Comparison of ENCODE assay signal across 1 cellular context in genomic region chr13:112731667-112732616, GRCh38.
TF ChIP-seq lines count a peak whose summit lies in the region.

No MANE protein-coding gene starts in this region.

TF ChIP-seq in H1, 55 proteins besides CTCF, POLR2A, EP300 and RAD21:
- TF ChIP-seq TCF12 (IDR thresholded peaks at IDR 0.05; ENCODE audit: low read depth, low read length) (no peak), CHD1 (IDR thresholded peaks at IDR 0.05; ENCODE audit: low read depth, low read length) (no peak), CBX8 (IDR thresholded peaks at IDR 0.05; ENCODE audit: borderline replicate concordance, low read depth, low read length) (no peak), USF2 (IDR thresholded peaks at IDR 0.05; ENCODE audit: low read length) (no peak), RBBP5 (IDR thresholded peaks at IDR 0.05; ENCODE audit: borderline replicate concordance, low read depth, low read length) (no peak), JUN (IDR thresholded peaks at IDR 0.05; ENCODE audit: low read depth, low read length) (no peak), BRCA1 (IDR thresholded peaks at IDR 0.05; ENCODE audit: low read depth, low read length) (no peak), GABPA (IDR thresholded peaks at IDR 0.05; ENCODE audit: borderline replicate concordance, insufficient read depth, low read length) (no peak), SIN3A (conservative IDR thresholded peaks at IDR 0.05 in 1 of 2, IDR thresholded peaks at IDR 0.05 in 1 of 2; ENCODE audit: low read depth in 1 of 2, low read length in 2 of 2) (no peak), POLR2AphosphoS5 (IDR thresholded peaks at IDR 0.05; ENCODE audit: low read depth, low read length) (no peak), RXRA (IDR thresholded peaks at IDR 0.05; ENCODE audit: insufficient read depth, low read depth, low read length) (no peak), CHD2 (IDR thresholded peaks at IDR 0.05; ENCODE audit: low read length) (no peak)
- TF ChIP-seq, protein P1, sequence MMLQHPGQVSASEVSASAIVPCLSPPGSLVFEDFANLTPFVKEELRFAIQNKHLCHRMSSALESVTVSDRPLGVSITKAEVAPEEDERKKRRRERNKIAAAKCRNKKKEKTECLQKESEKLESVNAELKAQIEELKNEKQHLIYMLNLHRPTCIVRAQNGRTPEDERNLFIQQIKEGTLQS (IDR thresholded peaks at IDR 0.05; ENCODE audit: insufficient read depth, low read depth, low read length), result no peak
TF ChIP-seq in H1: peak in this region for 0.
